1 cellular context compared by ENCODE assay signal in the genomic region with DNA sequence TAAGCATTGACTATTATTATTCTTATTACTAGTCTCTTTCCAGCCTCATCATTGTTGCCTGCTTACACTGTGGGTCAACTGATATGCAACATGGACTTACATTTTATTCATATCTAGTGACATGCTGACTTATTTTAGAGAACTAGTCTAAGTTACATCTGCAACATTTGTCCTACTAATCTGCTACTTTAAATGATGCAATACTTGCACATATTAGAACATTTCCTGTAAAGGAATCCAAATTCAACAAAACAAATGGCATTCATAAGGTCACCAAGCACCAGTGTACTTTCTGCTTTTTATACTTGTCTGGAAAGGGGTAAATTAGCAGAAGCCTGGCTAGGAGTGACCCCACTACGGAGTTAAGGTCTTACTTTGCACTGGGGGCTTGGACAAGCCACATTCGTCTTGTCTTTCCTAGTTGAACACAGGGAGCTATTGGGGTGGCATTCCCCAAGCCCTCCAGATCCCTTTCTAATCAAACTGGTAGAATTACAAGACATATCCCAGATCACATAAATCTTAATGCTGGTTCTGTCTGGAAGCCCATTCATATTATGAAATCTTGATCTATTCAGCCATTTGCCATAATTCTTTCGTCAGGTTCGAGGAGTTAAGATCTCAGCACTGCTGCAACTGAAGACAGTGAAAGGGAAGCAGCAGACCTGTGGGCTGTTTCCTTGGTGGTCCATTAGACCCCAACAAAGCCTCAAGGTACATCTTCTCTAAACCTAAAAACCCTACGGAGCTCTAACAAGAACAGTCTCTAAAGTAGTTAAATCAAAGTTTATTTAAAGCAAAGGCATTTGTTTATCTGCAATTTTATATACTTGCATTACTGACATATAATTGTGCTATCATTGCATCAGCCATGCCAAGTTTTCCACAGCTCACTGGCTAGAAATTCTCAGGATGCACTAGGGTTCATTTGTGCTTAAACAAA.
TF ChIP-seq lines count a peak whose summit lies in the region.

No MANE protein-coding gene starts in this region.

TF ChIP-seq in K562, 482 proteins besides CTCF, POLR2A, EP300 and RAD21 (continued from another document and continues in another):
- TF ChIP-seq KDM1A (IDR thresholded peaks at IDR 0.05) = no peak
- TF ChIP-seq KLF1 (tag; IDR thresholded peaks at IDR 0.05) = no peak
- no peak for TF ChIP-seq HEY1 (CRISPR knock-in tag; IDR thresholded peaks at IDR 0.05; ENCODE audit: borderline replicate concordance)
- TF ChIP-seq OTX1 (CRISPR knock-in tag; IDR thresholded peaks at IDR 0.05) = no peak
- TF ChIP-seq DMBX1 (CRISPR knock-in tag; IDR thresholded peaks at IDR 0.05; ENCODE audit: borderline replicate concordance) = peak; percentile 76; the same call in 1 of the 2 replicates
- no peak for TF ChIP-seq ZNF699 (CRISPR knock-in tag; IDR thresholded peaks at IDR 0.05; ENCODE audit: insufficient replicate concordance)
- peak; percentile 22 for TF ChIP-seq HDAC3 (IDR thresholded peaks at IDR 0.05; ENCODE audit: borderline replicate concordance, partially characterized antibody)
- no peak; the same call in 1 of the 2 replicates for TF ChIP-seq SMARCE1 (IDR thresholded peaks at IDR 0.05)
- TF ChIP-seq CCAR2 (IDR thresholded peaks at IDR 0.05; ENCODE audit: low read depth, low read length) = no peak
- no peak for TF ChIP-seq PCBP2 (IDR thresholded peaks at IDR 0.05; ENCODE audit: low read depth, low read length, poor library complexity, severe bottlenecking)
- TF ChIP-seq SMARCB1 (IDR thresholded peaks at IDR 0.05; ENCODE audit: insufficient read length, low read depth) = no peak
- no peak for TF ChIP-seq ZNF23 (CRISPR knock-in tag; IDR thresholded peaks at IDR 0.05)
- no peak; the same call in 1 of the 2 replicates for TF ChIP-seq ZKSCAN1 (IDR thresholded peaks at IDR 0.05; ENCODE audit: low read depth, low read length)
- no peak for TF ChIP-seq HDAC6 (IDR thresholded peaks at IDR 0.05; ENCODE audit: low read depth, low read length)
- TF ChIP-seq ZBTB12 (CRISPR knock-in tag; IDR thresholded peaks at IDR 0.05) = no peak
- TF ChIP-seq CREBBP (IDR thresholded peaks at IDR 0.05; ENCODE audit: low read depth, low read length) = no peak
- TF ChIP-seq, protein P1, sequence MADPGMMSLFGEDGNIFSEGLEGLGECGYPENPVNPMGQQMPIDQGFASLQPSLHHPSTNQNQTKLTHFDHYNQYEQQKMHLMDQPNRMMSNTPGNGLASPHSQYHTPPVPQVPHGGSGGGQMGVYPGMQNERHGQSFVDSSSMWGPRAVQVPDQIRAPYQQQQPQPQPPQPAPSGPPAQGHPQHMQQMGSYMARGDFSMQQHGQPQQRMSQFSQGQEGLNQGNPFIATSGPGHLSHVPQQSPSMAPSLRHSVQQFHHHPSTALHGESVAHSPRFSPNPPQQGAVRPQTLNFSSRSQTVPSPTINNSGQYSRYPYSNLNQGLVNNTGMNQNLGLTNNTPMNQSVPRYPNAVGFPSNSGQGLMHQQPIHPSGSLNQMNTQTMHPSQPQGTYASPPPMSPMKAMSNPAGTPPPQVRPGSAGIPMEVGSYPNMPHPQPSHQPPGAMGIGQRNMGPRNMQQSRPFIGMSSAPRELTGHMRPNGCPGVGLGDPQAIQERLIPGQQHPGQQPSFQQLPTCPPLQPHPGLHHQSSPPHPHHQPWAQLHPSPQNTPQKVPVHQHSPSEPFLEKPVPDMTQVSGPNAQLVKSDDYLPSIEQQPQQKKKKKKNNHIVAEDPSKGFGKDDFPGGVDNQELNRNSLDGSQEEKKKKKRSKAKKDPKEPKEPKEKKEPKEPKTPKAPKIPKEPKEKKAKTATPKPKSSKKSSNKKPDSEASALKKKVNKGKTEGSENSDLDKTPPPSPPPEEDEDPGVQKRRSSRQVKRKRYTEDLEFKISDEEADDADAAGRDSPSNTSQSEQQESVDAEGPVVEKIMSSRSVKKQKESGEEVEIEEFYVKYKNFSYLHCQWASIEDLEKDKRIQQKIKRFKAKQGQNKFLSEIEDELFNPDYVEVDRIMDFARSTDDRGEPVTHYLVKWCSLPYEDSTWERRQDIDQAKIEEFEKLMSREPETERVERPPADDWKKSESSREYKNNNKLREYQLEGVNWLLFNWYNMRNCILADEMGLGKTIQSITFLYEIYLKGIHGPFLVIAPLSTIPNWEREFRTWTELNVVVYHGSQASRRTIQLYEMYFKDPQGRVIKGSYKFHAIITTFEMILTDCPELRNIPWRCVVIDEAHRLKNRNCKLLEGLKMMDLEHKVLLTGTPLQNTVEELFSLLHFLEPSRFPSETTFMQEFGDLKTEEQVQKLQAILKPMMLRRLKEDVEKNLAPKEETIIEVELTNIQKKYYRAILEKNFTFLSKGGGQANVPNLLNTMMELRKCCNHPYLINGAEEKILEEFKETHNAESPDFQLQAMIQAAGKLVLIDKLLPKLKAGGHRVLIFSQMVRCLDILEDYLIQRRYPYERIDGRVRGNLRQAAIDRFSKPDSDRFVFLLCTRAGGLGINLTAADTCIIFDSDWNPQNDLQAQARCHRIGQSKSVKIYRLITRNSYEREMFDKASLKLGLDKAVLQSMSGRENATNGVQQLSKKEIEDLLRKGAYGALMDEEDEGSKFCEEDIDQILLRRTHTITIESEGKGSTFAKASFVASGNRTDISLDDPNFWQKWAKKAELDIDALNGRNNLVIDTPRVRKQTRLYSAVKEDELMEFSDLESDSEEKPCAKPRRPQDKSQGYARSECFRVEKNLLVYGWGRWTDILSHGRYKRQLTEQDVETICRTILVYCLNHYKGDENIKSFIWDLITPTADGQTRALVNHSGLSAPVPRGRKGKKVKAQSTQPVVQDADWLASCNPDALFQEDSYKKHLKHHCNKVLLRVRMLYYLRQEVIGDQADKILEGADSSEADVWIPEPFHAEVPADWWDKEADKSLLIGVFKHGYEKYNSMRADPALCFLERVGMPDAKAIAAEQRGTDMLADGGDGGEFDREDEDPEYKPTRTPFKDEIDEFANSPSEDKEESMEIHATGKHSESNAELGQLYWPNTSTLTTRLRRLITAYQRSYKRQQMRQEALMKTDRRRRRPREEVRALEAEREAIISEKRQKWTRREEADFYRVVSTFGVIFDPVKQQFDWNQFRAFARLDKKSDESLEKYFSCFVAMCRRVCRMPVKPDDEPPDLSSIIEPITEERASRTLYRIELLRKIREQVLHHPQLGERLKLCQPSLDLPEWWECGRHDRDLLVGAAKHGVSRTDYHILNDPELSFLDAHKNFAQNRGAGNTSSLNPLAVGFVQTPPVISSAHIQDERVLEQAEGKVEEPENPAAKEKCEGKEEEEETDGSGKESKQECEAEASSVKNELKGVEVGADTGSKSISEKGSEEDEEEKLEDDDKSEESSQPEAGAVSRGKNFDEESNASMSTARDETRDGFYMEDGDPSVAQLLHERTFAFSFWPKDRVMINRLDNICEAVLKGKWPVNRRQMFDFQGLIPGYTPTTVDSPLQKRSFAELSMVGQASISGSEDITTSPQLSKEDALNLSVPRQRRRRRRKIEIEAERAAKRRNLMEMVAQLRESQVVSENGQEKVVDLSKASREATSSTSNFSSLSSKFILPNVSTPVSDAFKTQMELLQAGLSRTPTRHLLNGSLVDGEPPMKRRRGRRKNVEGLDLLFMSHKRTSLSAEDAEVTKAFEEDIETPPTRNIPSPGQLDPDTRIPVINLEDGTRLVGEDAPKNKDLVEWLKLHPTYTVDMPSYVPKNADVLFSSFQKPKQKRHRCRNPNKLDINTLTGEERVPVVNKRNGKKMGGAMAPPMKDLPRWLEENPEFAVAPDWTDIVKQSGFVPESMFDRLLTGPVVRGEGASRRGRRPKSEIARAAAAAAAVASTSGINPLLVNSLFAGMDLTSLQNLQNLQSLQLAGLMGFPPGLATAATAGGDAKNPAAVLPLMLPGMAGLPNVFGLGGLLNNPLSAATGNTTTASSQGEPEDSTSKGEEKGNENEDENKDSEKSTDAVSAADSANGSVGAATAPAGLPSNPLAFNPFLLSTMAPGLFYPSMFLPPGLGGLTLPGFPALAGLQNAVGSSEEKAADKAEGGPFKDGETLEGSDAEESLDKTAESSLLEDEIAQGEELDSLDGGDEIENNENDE (IDR thresholded peaks at IDR 0.05; ENCODE audit: low read depth, low read length) = no peak
- TF ChIP-seq POLR2H (tag; IDR thresholded peaks at IDR 0.05; ENCODE audit: low read depth) = peak; percentile 52
- peak in 1 of 2 experiments; percentile 54 for TF ChIP-seq AFF1 (IDR thresholded peaks at IDR 0.05; ENCODE audit: low read depth in 1 of 2, partially characterized antibody in 2 of 2)
- TF ChIP-seq KLF13 (tag; IDR thresholded peaks at IDR 0.05; ENCODE audit: borderline replicate concordance, low read depth) = no peak
- TF ChIP-seq ESRRA (IDR thresholded peaks at IDR 0.05; ENCODE audit: borderline replicate concordance, low read depth) = no peak
- TF ChIP-seq KLF10 (CRISPR knock-in tag; IDR thresholded peaks at IDR 0.05) = no peak
- no peak for TF ChIP-seq KAT8 (IDR thresholded peaks at IDR 0.05; ENCODE audit: low read depth)
- TF ChIP-seq HNRNPL (IDR thresholded peaks at IDR 0.05; ENCODE audit: low read depth, low read length) = no peak
- TF ChIP-seq TCFL5 (CRISPR knock-in tag; conservative IDR thresholded peaks at IDR 0.05) = 0 out of 2 replicates have a peak, but pooled peaks have one; percentile 16
- TF ChIP-seq EZH2 (IDR thresholded peaks at IDR 0.05; ENCODE audit: borderline replicate concordance, low read depth, low read length) = no peak
- TF ChIP-seq, protein P2, sequence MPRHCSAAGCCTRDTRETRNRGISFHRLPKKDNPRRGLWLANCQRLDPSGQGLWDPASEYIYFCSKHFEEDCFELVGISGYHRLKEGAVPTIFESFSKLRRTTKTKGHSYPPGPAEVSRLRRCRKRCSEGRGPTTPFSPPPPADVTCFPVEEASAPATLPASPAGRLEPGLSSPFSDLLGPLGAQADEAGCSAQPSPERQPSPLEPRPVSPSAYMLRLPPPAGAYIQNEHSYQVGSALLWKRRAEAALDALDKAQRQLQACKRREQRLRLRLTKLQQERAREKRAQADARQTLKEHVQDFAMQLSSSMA (CRISPR knock-in tag; IDR thresholded peaks at IDR 0.05) = no peak
- no peak for TF ChIP-seq SNIP1 (IDR thresholded peaks at IDR 0.05; ENCODE audit: low read depth)
- TF ChIP-seq ZNF445 (CRISPR knock-in tag; IDR thresholded peaks at IDR 0.05; ENCODE audit: low read depth) = no peak
- TF ChIP-seq, protein P3, sequence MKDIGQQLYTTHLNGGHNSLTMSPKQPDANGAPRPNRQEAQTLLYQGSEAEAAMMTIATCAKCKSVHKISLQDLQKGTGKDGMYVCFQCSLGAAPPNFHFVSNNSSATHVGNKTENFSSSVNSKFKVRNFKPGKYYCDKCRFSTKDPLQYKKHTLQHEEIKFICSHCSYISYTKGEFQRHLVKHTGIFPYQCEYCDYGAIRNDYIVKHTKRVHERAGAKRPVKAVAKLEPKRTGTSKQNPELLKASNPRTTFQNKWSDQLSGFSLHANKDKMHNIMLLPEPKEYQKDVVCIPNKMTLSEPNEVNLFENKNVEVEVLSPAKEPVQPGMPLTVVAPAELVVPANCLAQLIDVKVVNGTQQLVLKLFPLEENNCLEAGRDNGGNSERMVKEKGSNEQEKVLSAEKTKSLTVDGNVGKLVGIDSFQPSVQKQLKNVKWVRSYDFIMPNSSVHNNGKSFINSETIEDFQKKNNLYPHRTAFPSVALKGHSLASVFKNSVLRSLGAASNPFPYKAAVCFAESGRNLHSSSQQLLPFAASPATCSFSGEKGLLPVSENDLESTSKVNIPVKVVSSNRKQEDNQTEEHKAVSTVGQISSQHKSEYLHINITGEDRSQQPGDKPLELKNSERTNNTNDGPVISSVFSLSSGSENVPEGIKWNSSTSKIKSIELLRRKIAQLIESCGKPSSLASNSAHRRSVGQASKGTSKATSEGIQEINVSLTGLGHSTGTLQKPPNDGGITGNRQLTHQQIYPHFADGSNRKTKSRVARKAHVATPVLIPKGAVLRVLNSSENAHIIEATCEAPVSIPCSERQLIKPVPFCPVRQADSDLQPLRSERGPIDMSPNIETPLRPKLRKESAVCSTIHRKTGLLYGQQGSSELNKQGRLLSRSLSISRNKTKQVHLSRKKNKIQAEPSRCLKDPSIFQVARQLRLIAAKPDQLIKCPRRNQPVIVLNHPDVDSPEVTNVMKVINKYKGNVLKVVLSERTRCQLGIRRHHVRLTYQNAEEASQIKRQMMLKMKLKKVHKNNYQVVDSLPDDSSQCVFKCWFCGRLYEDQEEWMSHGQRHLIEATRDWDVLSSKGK (CRISPR knock-in tag; IDR thresholded peaks at IDR 0.05) = no peak
- no peak for TF ChIP-seq NFYB (IDR thresholded peaks at IDR 0.05; ENCODE audit: extremely low read depth, insufficient read length)
- TF ChIP-seq MAFG (tag; conservative IDR thresholded peaks at IDR 0.05) = no peak
- TF ChIP-seq STAT5A (IDR thresholded peaks at IDR 0.05; ENCODE audit: borderline replicate concordance, low read length) = no peak
